In the genomic region with DNA sequence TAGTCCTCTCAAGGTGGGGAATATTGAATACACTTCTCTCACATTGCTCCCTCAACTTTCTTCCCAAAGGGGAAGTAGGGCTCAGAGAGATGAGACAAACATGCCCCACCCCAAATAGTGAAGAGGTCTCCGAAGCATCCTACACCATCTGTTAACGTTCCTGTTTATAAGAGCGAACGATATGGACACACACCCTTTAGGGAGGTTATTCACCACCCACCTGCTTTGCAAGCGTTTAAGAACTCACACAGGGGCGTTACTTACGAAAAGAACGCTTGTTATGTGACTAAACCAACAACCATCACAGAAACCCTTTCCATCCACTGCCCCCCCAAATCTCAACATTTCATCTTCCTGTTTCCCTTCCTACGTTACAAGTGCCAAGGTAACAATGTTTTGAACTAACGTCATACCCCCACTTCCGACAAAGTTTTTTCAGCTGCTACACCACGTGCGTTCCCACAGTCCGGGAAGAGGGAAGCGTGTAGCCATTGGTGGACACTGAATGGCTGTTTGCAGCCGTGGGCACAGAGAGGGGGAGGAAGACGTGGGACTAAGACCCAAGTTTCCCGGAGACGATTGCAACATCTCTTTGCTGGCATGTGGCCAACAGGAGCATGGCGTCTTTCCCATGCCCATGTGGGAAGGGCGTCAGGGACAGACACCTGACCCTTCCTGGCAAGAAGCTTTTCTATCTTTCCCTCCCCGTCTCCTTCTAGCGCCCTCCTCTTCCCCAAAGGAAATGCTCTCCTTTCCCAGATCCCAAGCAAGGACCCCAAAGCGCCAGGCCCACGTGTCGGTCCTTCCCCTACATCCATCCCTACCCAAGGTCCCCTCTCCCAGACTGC, we compare ENCODE assay signal across 8 cellular contexts. TPM values are rescaled to one million over a fixed set of nuclear protein-coding genes. Genes with fewer than 3 reads are reported as not detected.
DNase-seq lines count a peak whose midpoint lies in the region; ATAC-seq, FAIRE-seq and TF ChIP-seq lines count a peak whose summit lies in the region.

No MANE protein-coding gene starts in this region.

- peak; percentile 91 for DNase-seq in BJ (ENCODE audit: low read depth)
- DNase-seq in HuH-7.5 (ENCODE audit: low spot score): peak; percentile 69
- peak; percentile 4 for DNase-seq in SKM-1 (lab: John Stamatoyannopoulos, UW; ENCODE audit: unreplicated experiment)
- peak in 55 of 58 donors; percentile 10 to 91 (median 56) for DNase-seq in anterior cingulate cortex (lab: John Stamatoyannopoulos, UW)
- peak; percentile 89 for DNase-seq in left ventricle myocardium superior
- DNase-seq in progenitor cell of endocrine pancreas (ENCODE audit: low spot score, unreplicated experiment): peak; percentile 62
- peak; percentile 84 for DNase-seq in urothelium cell line (ENCODE audit: low spot score)

- FAIRE-seq in urothelium cell line (lab: Jason Lieb, UNC): peak; percentile 96

- H3K27me3 Mint-ChIP-seq in progenitor cell of endocrine pancreas: peaks cover 18% of the 10 kb centered on the region

- POLR2A ChIA-PET in BJ (lab: Charles Lee): no interaction called here

- no peaks in the 10 kb centered on the region for H3K27me3 ChIP-seq in BJ (ENCODE audit: control insufficient read depth, insufficient read depth, low read length)

- CTCF ChIA-PET in BJ (lab: Yijun Ruan, JAX): no interaction called here

- H3K4me3 ChIP-seq in BJ (ENCODE audit: low read depth, low read length): peak overlapping the region; percentile 82

- no peaks in the 10 kb centered on the region for H3K9me3 Mint-ChIP-seq in progenitor cell of endocrine pancreas (ENCODE audit: low read depth)

- peak overlapping the region; percentile 92 for H3K4me3 Mint-ChIP-seq in progenitor cell of endocrine pancreas (ENCODE audit: low read depth)

- intact Hi-C loops in left ventricle myocardium superior (cut with micrococcal nuclease): loop anchor here (2.0 kb wide), 1 partner anchor 29 kb away; no protein-coding TSS in a partner anchor

- peaks cover 39% of the 10 kb centered on the region for H3K4me1 Mint-ChIP-seq in progenitor cell of endocrine pancreas (ENCODE audit: low read depth)

- no peaks in the 10 kb centered on the region for H3K36me3 ChIP-seq in BJ (ENCODE audit: control insufficient read depth, insufficient read depth, low read length)

- peak overlapping the region; percentile 96 for H3K27ac Mint-ChIP-seq in progenitor cell of endocrine pancreas

- H3K36me3 Mint-ChIP-seq in progenitor cell of endocrine pancreas (ENCODE audit: insufficient read depth): peaks cover 3% of the 10 kb centered on the region

- TF ChIP-seq CTCF in BJ (IDR thresholded peaks at IDR 0.05; ENCODE audit: insufficient read depth, low read depth, low read length) (no peak), progenitor cell of endocrine pancreas (IDR thresholded peaks at IDR 0.05; ENCODE audit: unreplicated experiment) (no peak)

- ATAC-seq in GM19463 (IDR thresholded peaks at IDR 0.05; ENCODE audit: unreplicated experiment) (peak; percentile 25), left ventricle myocardium superior (peak; percentile 89)

RNA-seq across cellular contexts. Expression of a gene that starts 1.2 kb away (rescaled TPM):
- polyA plus RNA-seq in BJ (2011; rRNA removed): 81.4 and 142 TPM in 2 replicates
- 84.1 and 110 TPM in 2 replicates for polyA minus RNA-seq in BJ (2011; rRNA and poly(A)+ RNA removed)
- total RNA-seq in left ventricle myocardium superior (773 TPM), progenitor cell of endocrine pancreas (200 and 215 TPM in 2 replicates)

RNA-seq across cellular contexts. Expression of a gene that starts 48.0 kb away (rescaled TPM):
- polyA plus RNA-seq in BJ (2011; rRNA removed): 0.74 and 0.92 TPM in 2 replicates
- polyA minus RNA-seq in BJ (2011; rRNA and poly(A)+ RNA removed): 0.57 and 2.1 TPM in 2 replicates
- total RNA-seq in left ventricle myocardium superior (not detected), progenitor cell of endocrine pancreas (0.79 and 0.95 TPM in 2 replicates)

Comparison
In these comparisons a context has a peak if more than half of its experiments do, and no peak if none do; other contexts are left out.
1. Peak in every context shown above with its lines: DNase-seq, ATAC-seq and H3K4me3 ChIP-seq.
2. DNase-seq: peak in every context shown above with its lines; median percentile 91 in BJ; 89 in left ventricle myocardium superior; 84 in urothelium cell line; 69 in HuH-7.5; 62 in progenitor cell of endocrine pancreas; 56 in anterior cingulate cortex; 4 in SKM-1.